1 cellular context compared by ENCODE assay signal in genomic region chr16:740459-740763, GRCh38.
TF ChIP-seq lines count a peak whose summit lies in the region.

No MANE protein-coding gene starts in this region.

TF ChIP-seq in HCT116, 20 proteins besides CTCF, POLR2A, EP300 and RAD21 (continued from another document):
- TF ChIP-seq ATF3 (IDR thresholded peaks at IDR 0.05), result no peak
- no peak for TF ChIP-seq SRF (IDR thresholded peaks at IDR 0.05; ENCODE audit: low read depth)
- no peak for TF ChIP-seq EZH2phosphoT487 (IDR thresholded peaks at IDR 0.05; ENCODE audit: borderline replicate concordance)
- no peak for TF ChIP-seq POLR2AphosphoS5 (IDR thresholded peaks at IDR 0.05; ENCODE audit: low read depth, low read length)
- TF ChIP-seq SIN3A (IDR thresholded peaks at IDR 0.05; ENCODE audit: low read depth), result no peak
- TF ChIP-seq JUND (IDR thresholded peaks at IDR 0.05), result no peak
- no peak for TF ChIP-seq CBX3 (IDR thresholded peaks at IDR 0.05; ENCODE audit: low read depth)
- no peak for TF ChIP-seq ZFX (IDR thresholded peaks at IDR 0.05)
- no peak for TF ChIP-seq TCF7L2 (IDR thresholded peaks at IDR 0.05; ENCODE audit: borderline replicate concordance, extremely low read depth, insufficient read depth, insufficient read length)
- TF ChIP-seq EZH2 (IDR thresholded peaks at IDR 0.05), result no peak
- no peak for TF ChIP-seq CEBPB (IDR thresholded peaks at IDR 0.05; ENCODE audit: low read depth)
- TF ChIP-seq ELF1 (IDR thresholded peaks at IDR 0.05; ENCODE audit: borderline replicate concordance, low read depth), result no peak
- no peak for TF ChIP-seq ZNF274 (IDR thresholded peaks at IDR 0.05; ENCODE audit: low read depth, low read length)
